Comparison of ENCODE assay signal across 1 cellular context in genomic region chr10:112429147-112429546, GRCh38.
TF ChIP-seq lines count a peak whose summit lies in the region.

No MANE protein-coding gene starts in this region.

TF ChIP-seq in WTC11, 78 proteins besides CTCF, POLR2A, EP300 and RAD21 (continued from another document):
- TF ChIP-seq, protein P1, sequence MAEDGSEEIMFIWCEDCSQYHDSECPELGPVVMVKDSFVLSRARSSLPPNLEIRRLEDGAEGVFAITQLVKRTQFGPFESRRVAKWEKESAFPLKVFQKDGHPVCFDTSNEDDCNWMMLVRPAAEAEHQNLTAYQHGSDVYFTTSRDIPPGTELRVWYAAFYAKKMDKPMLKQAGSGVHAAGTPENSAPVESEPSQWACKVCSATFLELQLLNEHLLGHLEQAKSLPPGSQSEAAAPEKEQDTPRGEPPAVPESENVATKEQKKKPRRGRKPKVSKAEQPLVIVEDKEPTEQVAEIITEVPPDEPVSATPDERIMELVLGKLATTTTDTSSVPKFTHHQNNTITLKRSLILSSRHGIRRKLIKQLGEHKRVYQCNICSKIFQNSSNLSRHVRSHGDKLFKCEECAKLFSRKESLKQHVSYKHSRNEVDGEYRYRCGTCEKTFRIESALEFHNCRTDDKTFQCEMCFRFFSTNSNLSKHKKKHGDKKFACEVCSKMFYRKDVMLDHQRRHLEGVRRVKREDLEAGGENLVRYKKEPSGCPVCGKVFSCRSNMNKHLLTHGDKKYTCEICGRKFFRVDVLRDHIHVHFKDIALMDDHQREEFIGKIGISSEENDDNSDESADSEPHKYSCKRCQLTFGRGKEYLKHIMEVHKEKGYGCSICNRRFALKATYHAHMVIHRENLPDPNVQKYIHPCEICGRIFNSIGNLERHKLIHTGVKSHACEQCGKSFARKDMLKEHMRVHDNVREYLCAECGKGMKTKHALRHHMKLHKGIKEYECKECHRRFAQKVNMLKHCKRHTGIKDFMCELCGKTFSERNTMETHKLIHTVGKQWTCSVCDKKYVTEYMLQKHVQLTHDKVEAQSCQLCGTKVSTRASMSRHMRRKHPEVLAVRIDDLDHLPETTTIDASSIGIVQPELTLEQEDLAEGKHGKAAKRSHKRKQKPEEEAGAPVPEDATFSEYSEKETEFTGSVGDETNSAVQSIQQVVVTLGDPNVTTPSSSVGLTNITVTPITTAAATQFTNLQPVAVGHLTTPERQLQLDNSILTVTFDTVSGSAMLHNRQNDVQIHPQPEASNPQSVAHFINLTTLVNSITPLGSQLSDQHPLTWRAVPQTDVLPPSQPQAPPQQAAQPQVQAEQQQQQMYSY (CRISPR knock-in tag; IDR thresholded peaks at IDR 0.05), result no peak
- TF ChIP-seq ATF1 (CRISPR knock-in tag; IDR thresholded peaks at IDR 0.05), result no peak
- no peak for TF ChIP-seq ZNF263 (CRISPR knock-in tag; IDR thresholded peaks at IDR 0.05; ENCODE audit: low read depth)
TF ChIP-seq in WTC11: peak in this region for 0.
